In the genomic region with DNA sequence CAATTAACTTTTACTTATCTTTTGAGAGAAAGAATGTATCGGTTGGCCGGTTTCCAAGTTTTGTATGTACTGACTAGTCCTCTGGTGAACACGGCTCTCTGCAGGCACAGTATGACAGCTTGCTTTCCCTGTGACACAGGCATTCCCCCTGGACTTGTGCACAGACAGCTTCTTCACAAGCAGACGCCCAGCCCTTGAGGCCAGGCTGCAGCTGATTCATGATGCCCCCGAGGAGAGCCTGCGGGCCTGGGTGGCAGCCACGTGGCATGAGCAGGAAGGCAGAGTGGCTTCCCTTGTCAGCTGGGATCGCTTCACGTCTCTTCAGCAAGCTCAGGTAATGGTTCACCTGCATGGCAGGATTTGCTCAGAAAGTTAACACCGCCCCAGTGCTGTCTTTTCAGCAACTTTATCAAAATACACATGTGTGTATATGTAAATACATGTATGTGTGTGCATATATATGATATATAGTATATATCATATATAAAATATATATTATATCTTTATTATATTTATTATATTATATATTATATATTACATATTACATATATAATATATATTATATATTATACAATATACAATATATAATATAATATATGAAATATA, we compare ENCODE assay signal across 15 cellular contexts. TPM values are rescaled to one million over a fixed set of nuclear protein-coding genes. Genes with fewer than 3 reads are reported as not detected.
DNase-seq lines count a peak whose midpoint lies in the region; ATAC-seq and TF ChIP-seq lines count a peak whose summit lies in the region.
"Had no signal": no experiment of that assay in that cellular context is flagged by ENCODE, and none has a peak within 500 bp of the region (broad histone marks: within the 10 kb centered on the region; RNA-seq: fewer than 3 reads in every experiment).

No MANE protein-coding gene starts in this region.

- peak overlapping the region; percentile 19 for H3K4me3 ChIP-seq in OCI-LY1 (ENCODE audit: low read depth, low read length, poor library complexity, severe bottlenecking)
- H3K4me3 ChIP-seq: Peyer's patch had no signal

- H3K4me3 Mint-ChIP-seq in mesothelial cell of epicardium (no peak overlapping the region), endothelial cell (ENCODE audit: unreplicated experiment) (no peak overlapping the region)
- no peak overlapping the region for H3K4me3 Mint-ChIP-seq in activated CD8-positive, alpha-beta T cell treated with anti-CD3 and anti-CD28 coated beads for 36 hours
- H3K4me3 Mint-ChIP-seq: CD4-positive, CD25-positive, alpha-beta regulatory T cell had no signal

- H3K79me2 ChIP-seq in OCI-LY1 (ENCODE audit: insufficient read depth, low read length) = no peaks in the 10 kb centered on the region

- peak overlapping the region; percentile 5; the same call in 1 of the 2 replicates for H3K9ac ChIP-seq in OCI-LY1 (ENCODE audit: low read length)

- no peak overlapping the region for H2AFZ ChIP-seq in OCI-LY1 (ENCODE audit: low read length)

- no peaks in the 10 kb centered on the region for H3K9me2 ChIP-seq in OCI-LY1 (ENCODE audit: low read depth, low read length)

- POLR2A ChIA-PET in activated CD8-positive, alpha-beta T cell treated with anti-CD3 and anti-CD28 coated beads for 36 hours (lab: Charles Lee) = no interaction called here

- ATAC-seq in GM21529 (IDR thresholded peaks at IDR 0.05; ENCODE audit: unreplicated experiment) = no peak
- no peak for ATAC-seq in activated CD8-positive, alpha-beta T cell treated with anti-CD3 and anti-CD28 coated beads for 36 hours

- CTCF ChIA-PET in activated CD8-positive, alpha-beta T cell treated with anti-CD3 and anti-CD28 coated beads for 36 hours (lab: Charles Lee) = interaction anchor here (1.0 kb wide), 1 partner anchor 11 kb away, joined by 3 read pairs; no protein-coding TSS in a partner anchor

- no peak for TF ChIP-seq CTCF in OCI-LY1 (IDR thresholded peaks at IDR 0.05; ENCODE audit: low read length)
- TF ChIP-seq CTCF in mesothelial cell of epicardium (IDR thresholded peaks at IDR 0.05; ENCODE audit: unreplicated experiment) = no peak
- TF ChIP-seq CTCF in activated CD8-positive, alpha-beta T cell treated with anti-CD3 and anti-CD28 coated beads for 36 hours (IDR thresholded peaks at IDR 0.05) = no peak
- TF ChIP-seq CTCF in endothelial cell (IDR thresholded peaks at IDR 0.05; ENCODE audit: unreplicated experiment) = no peak

- peaks cover 47% of the 10 kb centered on the region for H3K4me1 ChIP-seq in OCI-LY1 (ENCODE audit: insufficient read depth, low read length, severe bottlenecking)
- H3K4me1 ChIP-seq: Peyer's patch had no signal

- DNase-seq in DMS53 (lab: John Stamatoyannopoulos, UW) (peak; percentile 93), NCI-H1092 (lab: John Stamatoyannopoulos, UW) (peak; percentile 39), mesothelial cell of epicardium (ENCODE audit: low spot score in 2 of 2, unreplicated experiment in 2 of 2) (no peak), endothelial cell (ENCODE audit: low spot score) (no peak)
- no peak for DNase-seq in activated CD8-positive, alpha-beta T cell treated with anti-CD3 and anti-CD28 coated beads for 36 hours
- DNase-seq: activated gamma-delta T cell treated with Interleukin-2 at 50 U/mL for 16 hours; CD4-positive, CD25-positive, alpha-beta regulatory T cell; hypothalamus; Karpas-422; NCI-H226; Peyer's patch; stimulated activated naive CD4-positive, alpha-beta T cell; WERI-Rb-1 had no signal

- H4K20me1 ChIP-seq in OCI-LY1 (ENCODE audit: insufficient read depth, low read length) = no peaks in the 10 kb centered on the region

- H3K27ac ChIP-seq in OCI-LY1 (ENCODE audit: low read depth, low read length, poor library complexity, severe bottlenecking) = peak overlapping the region; percentile 84
- H3K27ac ChIP-seq: Peyer's patch, WERI-Rb-1 had no signal

- H3K27me3 Mint-ChIP-seq in mesothelial cell of epicardium (ENCODE audit: low read depth) (no peaks in the 10 kb centered on the region), endothelial cell (ENCODE audit: unreplicated experiment) (no peaks in the 10 kb centered on the region)
- H3K27me3 Mint-ChIP-seq in activated CD8-positive, alpha-beta T cell treated with anti-CD3 and anti-CD28 coated beads for 36 hours = no peaks in the 10 kb centered on the region
- H3K27me3 Mint-ChIP-seq: CD4-positive, CD25-positive, alpha-beta regulatory T cell had no signal

- H3K36me3 ChIP-seq in OCI-LY1 (ENCODE audit: insufficient read depth, low read length) = peaks cover 55% of the 10 kb centered on the region

- intact Hi-C loops in activated CD8-positive, alpha-beta T cell treated with anti-CD3 and anti-CD28 coated beads for 36 hours (cut with micrococcal nuclease) = no loop called here

- H3K4me1 Mint-ChIP-seq in mesothelial cell of epicardium (no peaks in the 10 kb centered on the region), endothelial cell (ENCODE audit: unreplicated experiment) (no peaks in the 10 kb centered on the region)
- peaks cover 9% of the 10 kb centered on the region for H3K4me1 Mint-ChIP-seq in activated CD8-positive, alpha-beta T cell treated with anti-CD3 and anti-CD28 coated beads for 36 hours (ENCODE audit: low read depth)

- H3K27ac Mint-ChIP-seq in mesothelial cell of epicardium (peak overlapping the region; percentile 56), endothelial cell (ENCODE audit: unreplicated experiment) (no peak overlapping the region)
- no peak overlapping the region for H3K27ac Mint-ChIP-seq in activated CD8-positive, alpha-beta T cell treated with anti-CD3 and anti-CD28 coated beads for 36 hours

- no peaks in the 10 kb centered on the region for H3F3A ChIP-seq in OCI-LY1 (ENCODE audit: insufficient read depth, low read length)

- H3K9me3 Mint-ChIP-seq in mesothelial cell of epicardium (no peaks in the 10 kb centered on the region), endothelial cell (ENCODE audit: unreplicated experiment) (no peaks in the 10 kb centered on the region)
- no peaks in the 10 kb centered on the region for H3K9me3 Mint-ChIP-seq in activated CD8-positive, alpha-beta T cell treated with anti-CD3 and anti-CD28 coated beads for 36 hours
- H3K9me3 Mint-ChIP-seq: CD4-positive, CD25-positive, alpha-beta regulatory T cell had no signal

- H3K27me3 ChIP-seq in OCI-LY1 (ENCODE audit: insufficient read depth, low read length) = no peaks in the 10 kb centered on the region
- H3K27me3 ChIP-seq: Peyer's patch had no signal

- H3K4me2 ChIP-seq in OCI-LY1 (ENCODE audit: low read length) = peak overlapping the region; percentile 53

- H3K9me3 ChIP-seq in OCI-LY1 (ENCODE audit: low read length) = no peaks in the 10 kb centered on the region
- H3K9me3 ChIP-seq: Peyer's patch had no signal

- peaks cover 38% of the 10 kb centered on the region for H3K36me3 Mint-ChIP-seq in mesothelial cell of epicardium
- peaks cover 38% of the 10 kb centered on the region for H3K36me3 Mint-ChIP-seq in activated CD8-positive, alpha-beta T cell treated with anti-CD3 and anti-CD28 coated beads for 36 hours (ENCODE audit: low read depth)
- peaks cover 18% of the 10 kb centered on the region for H3K36me3 Mint-ChIP-seq in endothelial cell (ENCODE audit: low read depth, unreplicated experiment)

RNA-seq across cellular contexts. Expression of a gene that starts 25.5 kb away (rescaled TPM):
- total RNA-seq in mesothelial cell of epicardium (27.0 to 32.3 TPM (median 28.0 TPM) in 3 replicates), endothelial cell (ENCODE audit: unreplicated experiment) (17.5 TPM)
- 10 to 100 TPM; 12.0 to 15.7 TPM for total RNA-seq in activated CD8-positive, alpha-beta T cell treated with anti-CD3 and anti-CD28 coated beads for 36 hours

Comparison
In these comparisons a context has a peak if more than half of its experiments do, and no peak if none do; other contexts are left out.
1. DNase-seq: peak in DMS53 (single experiment) and NCI-H1092 (single experiment); none in mesothelial cell of epicardium (0 of 2), activated CD8-positive, alpha-beta T cell treated with anti-CD3 and anti-CD28 coated beads for 36 hours (single experiment) and endothelial cell (single experiment).